Comparison of ENCODE assay signal across 19 cellular contexts in the genomic region with DNA sequence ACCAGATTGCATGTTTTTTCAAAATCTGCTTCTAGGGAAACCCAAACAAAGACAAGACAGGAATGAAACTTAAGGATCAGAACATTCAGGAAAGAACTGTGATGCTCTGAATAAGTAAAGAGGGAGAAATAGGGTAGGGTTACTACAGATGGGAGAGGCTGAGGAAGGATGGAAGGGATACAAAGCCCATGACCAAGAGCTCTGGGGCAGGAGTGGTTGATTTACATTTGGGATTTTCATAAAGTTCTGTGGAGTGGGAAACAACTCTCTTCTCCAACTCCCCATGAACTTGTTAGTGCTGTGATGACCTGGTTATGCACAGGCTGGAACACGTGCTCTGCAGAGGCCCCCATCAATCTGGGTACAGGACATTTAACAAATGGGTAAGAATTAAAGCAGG.
"Had no signal": no experiment of that assay in that cellular context is flagged by ENCODE, and none has a peak within 500 bp of the region (broad histone marks: within the 10 kb centered on the region; RNA-seq: fewer than 3 reads in every experiment).

No MANE protein-coding gene starts in this region.

- H3K4me1 ChIP-seq: neural progenitor cell had no signal

- H3K9me3 ChIP-seq: left ventricle myocardium inferior, thoracic aorta had no signal

- H3K4me3 Mint-ChIP-seq: activated CD8-positive, alpha-beta T cell treated with anti-CD3 and anti-CD28 coated beads for 36 hours; dendritic cell treated with granulocyte-macrophage colony-stimulating factor and Interleukin-4, amounts not matched to agents 40 ng/mL and 50 ng/mL, for 4 days; mesothelial cell of epicardium; neural progenitor cell had no signal

- ATAC-seq: activated CD8-positive, alpha-beta T cell treated with anti-CD3 and anti-CD28 coated beads for 36 hours; naive thymus-derived CD8-positive, alpha-beta T cell had no signal

- H3K4me2 ChIP-seq: neural progenitor cell had no signal

- H3K4me3 ChIP-seq: left ventricle myocardium inferior, neural progenitor cell, thoracic aorta had no signal

- H3K36me3 ChIP-seq: brain microvascular endothelial cell, neural progenitor cell, thoracic aorta had no signal

- H2AFZ ChIP-seq: neural progenitor cell had no signal

- H3K27me3 Mint-ChIP-seq: activated CD8-positive, alpha-beta T cell treated with anti-CD3 and anti-CD28 coated beads for 36 hours; dendritic cell treated with granulocyte-macrophage colony-stimulating factor and Interleukin-4, amounts not matched to agents 40 ng/mL and 50 ng/mL, for 4 days; naive thymus-derived CD8-positive, alpha-beta T cell had no signal

- H3K9me3 Mint-ChIP-seq: activated CD8-positive, alpha-beta T cell treated with anti-CD3 and anti-CD28 coated beads for 36 hours; activated naive CD4-positive, alpha-beta T cell treated with anti-CD3 and anti-CD28 coated beads, Interleukin-2, amount 50 U/mL, for 72 hours; activated T-helper 1 cell treated with anti-CD3 and anti-CD28 coated beads, Interleukin-12 subunit alpha, Interleukin-12 subunit beta, Interleukin-2, Interleukin-4 antibody, amounts not matched to agents 30 ng/mL and 10 ng/mL and 1 ng/mL, durations not matched to agents 14 hours and 24 hours and 36 hours; dendritic cell treated with granulocyte-macrophage colony-stimulating factor and Interleukin-4, amounts not matched to agents 40 ng/mL and 50 ng/mL, for 4 days; mesothelial cell of epicardium; naive thymus-derived CD8-positive, alpha-beta T cell; neural progenitor cell had no signal

- H3K4me1 Mint-ChIP-seq: neural progenitor cell had no signal

- H3K27ac Mint-ChIP-seq: activated CD8-positive, alpha-beta T cell treated with anti-CD3 and anti-CD28 coated beads for 36 hours; activated naive CD4-positive, alpha-beta T cell treated with anti-CD3 and anti-CD28 coated beads, Interleukin-2, amount 50 U/mL, for 72 hours; dendritic cell treated with granulocyte-macrophage colony-stimulating factor and Interleukin-4, amounts not matched to agents 40 ng/mL and 50 ng/mL, for 4 days; mesothelial cell of epicardium; neural progenitor cell had no signal

- H3K36me3 Mint-ChIP-seq: mesothelial cell of epicardium, neural progenitor cell had no signal

- H3K27ac ChIP-seq: brain microvascular endothelial cell, left ventricle myocardium inferior, neural progenitor cell, thoracic aorta had no signal

- DNase-seq: activated CD8-positive, alpha-beta T cell treated with anti-CD3 and anti-CD28 coated beads for 36 hours; activated gamma-delta T cell treated with Interleukin-2 at 50 U/mL for 16 hours; aorta; brain microvascular endothelial cell; caudate nucleus; effector CD8-positive, alpha-beta T cell; hippocampal formation; kidney glomerular epithelial cell; left ventricle myocardium inferior; naive thymus-derived CD8-positive, alpha-beta T cell; retina; stimulated activated CD4-positive, alpha-beta T cell treated with anti-CD3 and anti-CD28 coated beads, Interleukin-4, amount 100 ng/mL, for 1 hour; stimulated activated naive CD4-positive, alpha-beta T cell had no signal

- H3K9ac ChIP-seq: neural progenitor cell had no signal

- H3K27me3 ChIP-seq: brain microvascular endothelial cell, neural progenitor cell had no signal
